In genomic region chr7:137151056-137151731, GRCh38 we compare ENCODE assay signal across 16 cellular contexts.
DNase-seq lines count a peak whose midpoint lies in the region; ATAC-seq and TF ChIP-seq lines count a peak whose summit lies in the region.
"Had no signal": no experiment of that assay in that cellular context is flagged by ENCODE, and none has a peak within 500 bp of the region (broad histone marks: within the 10 kb centered on the region; RNA-seq: fewer than 3 reads in every experiment).

No MANE protein-coding gene starts in this region.

- peaks cover 42% of the 10 kb centered on the region for H3K4me1 ChIP-seq in muscle layer of colon (ENCODE audit: insufficient read depth, low read length)

- H3K27me3 Mint-ChIP-seq in stimulated activated naive CD8-positive, alpha-beta T cell treated with anti-CD3 and anti-CD28 coated beads, Interleukin-15, amount 100 ng/mL, for 72 hours = no peaks in the 10 kb centered on the region
- H3K27me3 Mint-ChIP-seq: activated CD8-positive, alpha-beta memory T cell treated with anti-CD3 and anti-CD28 coated beads, Interleukin-2, amount 10 ng/mL, durations not matched to agents 7 days and 5 days; stimulated activated naive CD8-positive, alpha-beta T cell treated with anti-CD3 and anti-CD28 coated beads, Interleukin-15, Interleukin-2, amounts not matched to agents 100 ng/mL and 50 ng/mL, for 24 hours had no signal

- no peaks in the 10 kb centered on the region for H3K36me3 ChIP-seq in muscle layer of colon (ENCODE audit: insufficient read depth, low read length)

- no peak for ATAC-seq in GM19455 (IDR thresholded peaks at IDR 0.05; ENCODE audit: unreplicated experiment)
- ATAC-seq in stimulated activated naive CD8-positive, alpha-beta T cell treated with anti-CD3 and anti-CD28 coated beads, Interleukin-15, amount 100 ng/mL, for 72 hours = no peak
- ATAC-seq: activated CD8-positive, alpha-beta memory T cell treated with anti-CD3 and anti-CD28 coated beads, Interleukin-2, amount 10 ng/mL, durations not matched to agents 7 days and 5 days; esophagus mucosa had no signal

- H3K9me3 ChIP-seq in muscle layer of colon (ENCODE audit: low read length) = no peaks in the 10 kb centered on the region

- TF ChIP-seq CTCF in fibroblast of pulmonary artery (IDR thresholded peaks at IDR 0.05; ENCODE audit: low read length, missing control alignments) = no peak

- H3K4me1 Mint-ChIP-seq in stimulated activated naive CD8-positive, alpha-beta T cell treated with anti-CD3 and anti-CD28 coated beads, Interleukin-15, amount 100 ng/mL, for 72 hours = no peaks in the 10 kb centered on the region
- H3K4me1 Mint-ChIP-seq: activated CD8-positive, alpha-beta memory T cell treated with anti-CD3 and anti-CD28 coated beads, Interleukin-2, amount 10 ng/mL, durations not matched to agents 7 days and 5 days; immature natural killer cell had no signal

- H3K27ac Mint-ChIP-seq in stimulated activated naive CD8-positive, alpha-beta T cell treated with anti-CD3 and anti-CD28 coated beads, Interleukin-15, amount 100 ng/mL, for 72 hours = no peak overlapping the region
- H3K27ac Mint-ChIP-seq: activated CD8-positive, alpha-beta memory T cell treated with anti-CD3 and anti-CD28 coated beads, Interleukin-2, amount 10 ng/mL, durations not matched to agents 7 days and 5 days; immature natural killer cell; stimulated activated naive CD8-positive, alpha-beta T cell treated with anti-CD3 and anti-CD28 coated beads, Interleukin-15, Interleukin-2, amounts not matched to agents 100 ng/mL and 50 ng/mL, for 24 hours had no signal

- DNase-seq in EH (ENCODE audit: low read depth) (peak; percentile 53), RPMI7951 (ENCODE audit: low read depth) (peak; percentile 49), fibroblast of pulmonary artery (ENCODE audit: low read depth) (peak; percentile 55), putamen (ENCODE audit: low spot score) (no peak), NCI-H2171 (lab: John Stamatoyannopoulos, UW) (no peak)
- no peak for DNase-seq in stimulated activated naive CD8-positive, alpha-beta T cell treated with anti-CD3 and anti-CD28 coated beads, Interleukin-15, amount 100 ng/mL, for 72 hours
- DNase-seq: activated CD8-positive, alpha-beta memory T cell treated with anti-CD3 and anti-CD28 coated beads, Interleukin-2, amount 10 ng/mL, durations not matched to agents 7 days and 5 days; activated naive CD4-positive, alpha-beta T cell treated with anti-CD3 and anti-CD28 coated beads, Interleukin-2, amount 50 U/mL, for 16 hours; C1 segment of cervical spinal cord; immature natural killer cell; NCI-H2029 treated with DMSO at 0.1 percent for 48 hours had no signal

- H3K27me3 ChIP-seq in muscle layer of colon (ENCODE audit: control insufficient read depth in 1 of 2, insufficient read depth in 2 of 2, low read length in 2 of 2) = no peaks in the 10 kb centered on the region

- H3K4me3 ChIP-seq in fibroblast of pulmonary artery (replicated peaks; ENCODE audit: low read depth, low read length) (no peak overlapping the region), muscle layer of colon (ENCODE audit: low read depth in 1 of 2, low read length in 2 of 2) (no peak overlapping the region)

- H3K9ac ChIP-seq in muscle layer of colon (ENCODE audit: low read length) = no peak overlapping the region

- no peak overlapping the region for H3K4me3 Mint-ChIP-seq in stimulated activated naive CD8-positive, alpha-beta T cell treated with anti-CD3 and anti-CD28 coated beads, Interleukin-15, amount 100 ng/mL, for 72 hours
- H3K4me3 Mint-ChIP-seq: activated CD8-positive, alpha-beta memory T cell treated with anti-CD3 and anti-CD28 coated beads, Interleukin-2, amount 10 ng/mL, durations not matched to agents 7 days and 5 days; immature natural killer cell; stimulated activated naive CD8-positive, alpha-beta T cell treated with anti-CD3 and anti-CD28 coated beads, Interleukin-15, Interleukin-2, amounts not matched to agents 100 ng/mL and 50 ng/mL, for 24 hours had no signal

- H3K27ac ChIP-seq in muscle layer of colon (ENCODE audit: low read depth, low read length) = peak overlapping the region; percentile 47
- H3K27ac ChIP-seq: VCaP had no signal

- H3K9me3 Mint-ChIP-seq in stimulated activated naive CD8-positive, alpha-beta T cell treated with anti-CD3 and anti-CD28 coated beads, Interleukin-15, amount 100 ng/mL, for 72 hours = peaks cover 7 to 13% of the 10 kb centered on the region in 2 donors
- H3K9me3 Mint-ChIP-seq: stimulated activated naive CD8-positive, alpha-beta T cell treated with anti-CD3 and anti-CD28 coated beads, Interleukin-15, Interleukin-2, amounts not matched to agents 100 ng/mL and 50 ng/mL, for 24 hours had no signal

Comparison
In these comparisons a context has a peak if more than half of its experiments do, and no peak if none do; other contexts are left out.
1. DNase-seq: peak in EH (single experiment), RPMI7951 (single experiment) and fibroblast of pulmonary artery (single experiment); none in stimulated activated naive CD8-positive, alpha-beta T cell treated with anti-CD3 and anti-CD28 coated beads, Interleukin-15, amount 100 ng/mL, for 72 hours (0 of 2), putamen (single experiment) and NCI-H2171 (single experiment).